In genomic region chr12:57744777-57745484, GRCh38 we compare ENCODE assay signal across 1 cellular context.
TF ChIP-seq lines count a peak whose summit lies in the region.

Gene TSPAN31, plus strand, starts transcription at chr12:57745039. Its CDS starts 116 bp downstream, at chr12:57745155.

TF ChIP-seq in HepG2, 621 proteins besides CTCF, POLR2A, EP300 and RAD21 (continued from another document and continues in another):
- TF ChIP-seq, protein P1, sequence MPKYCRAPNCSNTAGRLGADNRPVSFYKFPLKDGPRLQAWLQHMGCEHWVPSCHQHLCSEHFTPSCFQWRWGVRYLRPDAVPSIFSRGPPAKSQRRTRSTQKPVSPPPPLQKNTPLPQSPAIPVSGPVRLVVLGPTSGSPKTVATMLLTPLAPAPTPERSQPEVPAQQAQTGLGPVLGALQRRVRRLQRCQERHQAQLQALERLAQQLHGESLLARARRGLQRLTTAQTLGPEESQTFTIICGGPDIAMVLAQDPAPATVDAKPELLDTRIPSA (CRISPR knock-in tag; IDR thresholded peaks at IDR 0.05; ENCODE audit: borderline replicate concordance), result no peak
- TF ChIP-seq FOXP4 (CRISPR knock-in tag; IDR thresholded peaks at IDR 0.05) (0 out of 2 replicates have a peak, but pooled peaks have one; percentile 9), ZBTB42 (CRISPR knock-in tag; IDR thresholded peaks at IDR 0.05) (no peak), ZNF564 (CRISPR knock-in tag; IDR thresholded peaks at IDR 0.05) (no peak), SP1 (IDR thresholded peaks at IDR 0.05) (no peak), SP1 (CRISPR knock-in tag; IDR thresholded peaks at IDR 0.05) (no peak; the same call in 1 of the 2 replicates), ZBED4 (CRISPR knock-in tag; IDR thresholded peaks at IDR 0.05; ENCODE audit: borderline replicate concordance) (no peak), ZNF251 (CRISPR knock-in tag; IDR thresholded peaks at IDR 0.05) (no peak), HNF4G (IDR thresholded peaks at IDR 0.05; ENCODE audit: borderline replicate concordance, low read depth, low read length) (no peak), HNF4G (CRISPR knock-in tag; IDR thresholded peaks at IDR 0.05; ENCODE audit: borderline replicate concordance, low read depth) (no peak), ZNF503 (CRISPR knock-in tag; IDR thresholded peaks at IDR 0.05) (no peak), FOXP1 (IDR thresholded peaks at IDR 0.05) (no peak), FOXP1 (CRISPR knock-in tag; IDR thresholded peaks at IDR 0.05) (no peak), ZNF574 (CRISPR knock-in tag; IDR thresholded peaks at IDR 0.05) (peak; percentile 82), GZF1 (CRISPR knock-in tag; IDR thresholded peaks at IDR 0.05) (no peak), PHF21A (CRISPR knock-in tag; IDR thresholded peaks at IDR 0.05) (peak; percentile 78), BCL6 (CRISPR knock-in tag; IDR thresholded peaks at IDR 0.05) (no peak), ZBTB20 (CRISPR knock-in tag; IDR thresholded peaks at IDR 0.05; ENCODE audit: borderline replicate concordance, low read depth) (no peak), ATF7-NPFF (CRISPR knock-in tag; IDR thresholded peaks at IDR 0.05; ENCODE audit: low read depth) (no peak), ZNF441 (CRISPR knock-in tag; IDR thresholded peaks at IDR 0.05; ENCODE audit: borderline replicate concordance) (no peak), HMGXB4 (CRISPR knock-in tag; IDR thresholded peaks at IDR 0.05; ENCODE audit: borderline replicate concordance in 1 of 2, low read depth in 1 of 2) (peak in 1 of 2 experiments; percentile 50; a peak in 2 of 4 replicates), MTF1 (CRISPR knock-in tag; IDR thresholded peaks at IDR 0.05) (no peak), MTA3 (CRISPR knock-in tag; IDR thresholded peaks at IDR 0.05) (no peak), ZNF484 (CRISPR knock-in tag; IDR thresholded peaks at IDR 0.05; ENCODE audit: borderline replicate concordance, low read depth) (no peak), ZNF563 (CRISPR knock-in tag; IDR thresholded peaks at IDR 0.05) (0 out of 2 replicates have a peak, but pooled peaks have one; percentile 32), NFE2L2 (IDR thresholded peaks at IDR 0.05; ENCODE audit: low read length) (no peak), ZNF10 (CRISPR knock-in tag; IDR thresholded peaks at IDR 0.05; ENCODE audit: borderline replicate concordance, low read depth) (no peak)
- TF ChIP-seq, protein P2, sequence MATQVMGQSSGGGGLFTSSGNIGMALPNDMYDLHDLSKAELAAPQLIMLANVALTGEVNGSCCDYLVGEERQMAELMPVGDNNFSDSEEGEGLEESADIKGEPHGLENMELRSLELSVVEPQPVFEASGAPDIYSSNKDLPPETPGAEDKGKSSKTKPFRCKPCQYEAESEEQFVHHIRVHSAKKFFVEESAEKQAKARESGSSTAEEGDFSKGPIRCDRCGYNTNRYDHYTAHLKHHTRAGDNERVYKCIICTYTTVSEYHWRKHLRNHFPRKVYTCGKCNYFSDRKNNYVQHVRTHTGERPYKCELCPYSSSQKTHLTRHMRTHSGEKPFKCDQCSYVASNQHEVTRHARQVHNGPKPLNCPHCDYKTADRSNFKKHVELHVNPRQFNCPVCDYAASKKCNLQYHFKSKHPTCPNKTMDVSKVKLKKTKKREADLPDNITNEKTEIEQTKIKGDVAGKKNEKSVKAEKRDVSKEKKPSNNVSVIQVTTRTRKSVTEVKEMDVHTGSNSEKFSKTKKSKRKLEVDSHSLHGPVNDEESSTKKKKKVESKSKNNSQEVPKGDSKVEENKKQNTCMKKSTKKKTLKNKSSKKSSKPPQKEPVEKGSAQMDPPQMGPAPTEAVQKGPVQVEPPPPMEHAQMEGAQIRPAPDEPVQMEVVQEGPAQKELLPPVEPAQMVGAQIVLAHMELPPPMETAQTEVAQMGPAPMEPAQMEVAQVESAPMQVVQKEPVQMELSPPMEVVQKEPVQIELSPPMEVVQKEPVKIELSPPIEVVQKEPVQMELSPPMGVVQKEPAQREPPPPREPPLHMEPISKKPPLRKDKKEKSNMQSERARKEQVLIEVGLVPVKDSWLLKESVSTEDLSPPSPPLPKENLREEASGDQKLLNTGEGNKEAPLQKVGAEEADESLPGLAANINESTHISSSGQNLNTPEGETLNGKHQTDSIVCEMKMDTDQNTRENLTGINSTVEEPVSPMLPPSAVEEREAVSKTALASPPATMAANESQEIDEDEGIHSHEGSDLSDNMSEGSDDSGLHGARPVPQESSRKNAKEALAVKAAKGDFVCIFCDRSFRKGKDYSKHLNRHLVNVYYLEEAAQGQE (IDR thresholded peaks at IDR 0.05; ENCODE audit: borderline replicate concordance in 1 of 2, low read depth in 1 of 2, low read length in 2 of 2), result peak in 1 of 2 experiments; percentile 44; a peak in 1 of 4 replicates
- TF ChIP-seq, protein P3, sequence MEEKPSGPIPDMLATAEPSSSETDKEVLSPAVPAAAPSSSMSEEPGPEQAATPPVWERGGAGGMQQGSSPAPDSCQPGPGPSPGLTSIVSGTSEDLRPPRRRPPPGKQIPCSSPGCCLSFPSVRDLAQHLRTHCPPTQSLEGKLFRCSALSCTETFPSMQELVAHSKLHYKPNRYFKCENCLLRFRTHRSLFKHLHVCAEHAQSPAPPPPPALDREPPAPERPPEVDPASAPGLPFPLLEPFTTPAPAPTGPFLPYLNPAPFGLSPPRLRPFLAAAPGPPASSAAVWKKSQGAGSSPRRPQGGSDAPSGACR (CRISPR knock-in tag; IDR thresholded peaks at IDR 0.05), result no peak
- TF ChIP-seq, protein P4, sequence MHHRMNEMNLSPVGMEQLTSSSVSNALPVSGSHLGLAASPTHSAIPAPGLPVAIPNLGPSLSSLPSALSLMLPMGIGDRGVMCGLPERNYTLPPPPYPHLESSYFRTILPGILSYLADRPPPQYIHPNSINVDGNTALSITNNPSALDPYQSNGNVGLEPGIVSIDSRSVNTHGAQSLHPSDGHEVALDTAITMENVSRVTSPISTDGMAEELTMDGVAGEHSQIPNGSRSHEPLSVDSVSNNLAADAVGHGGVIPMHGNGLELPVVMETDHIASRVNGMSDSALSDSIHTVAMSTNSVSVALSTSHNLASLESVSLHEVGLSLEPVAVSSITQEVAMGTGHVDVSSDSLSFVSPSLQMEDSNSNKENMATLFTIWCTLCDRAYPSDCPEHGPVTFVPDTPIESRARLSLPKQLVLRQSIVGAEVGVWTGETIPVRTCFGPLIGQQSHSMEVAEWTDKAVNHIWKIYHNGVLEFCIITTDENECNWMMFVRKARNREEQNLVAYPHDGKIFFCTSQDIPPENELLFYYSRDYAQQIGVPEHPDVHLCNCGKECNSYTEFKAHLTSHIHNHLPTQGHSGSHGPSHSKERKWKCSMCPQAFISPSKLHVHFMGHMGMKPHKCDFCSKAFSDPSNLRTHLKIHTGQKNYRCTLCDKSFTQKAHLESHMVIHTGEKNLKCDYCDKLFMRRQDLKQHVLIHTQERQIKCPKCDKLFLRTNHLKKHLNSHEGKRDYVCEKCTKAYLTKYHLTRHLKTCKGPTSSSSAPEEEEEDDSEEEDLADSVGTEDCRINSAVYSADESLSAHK (CRISPR knock-in tag; IDR thresholded peaks at IDR 0.05; ENCODE audit: borderline replicate concordance), result no peak
- TF ChIP-seq, protein P5, sequence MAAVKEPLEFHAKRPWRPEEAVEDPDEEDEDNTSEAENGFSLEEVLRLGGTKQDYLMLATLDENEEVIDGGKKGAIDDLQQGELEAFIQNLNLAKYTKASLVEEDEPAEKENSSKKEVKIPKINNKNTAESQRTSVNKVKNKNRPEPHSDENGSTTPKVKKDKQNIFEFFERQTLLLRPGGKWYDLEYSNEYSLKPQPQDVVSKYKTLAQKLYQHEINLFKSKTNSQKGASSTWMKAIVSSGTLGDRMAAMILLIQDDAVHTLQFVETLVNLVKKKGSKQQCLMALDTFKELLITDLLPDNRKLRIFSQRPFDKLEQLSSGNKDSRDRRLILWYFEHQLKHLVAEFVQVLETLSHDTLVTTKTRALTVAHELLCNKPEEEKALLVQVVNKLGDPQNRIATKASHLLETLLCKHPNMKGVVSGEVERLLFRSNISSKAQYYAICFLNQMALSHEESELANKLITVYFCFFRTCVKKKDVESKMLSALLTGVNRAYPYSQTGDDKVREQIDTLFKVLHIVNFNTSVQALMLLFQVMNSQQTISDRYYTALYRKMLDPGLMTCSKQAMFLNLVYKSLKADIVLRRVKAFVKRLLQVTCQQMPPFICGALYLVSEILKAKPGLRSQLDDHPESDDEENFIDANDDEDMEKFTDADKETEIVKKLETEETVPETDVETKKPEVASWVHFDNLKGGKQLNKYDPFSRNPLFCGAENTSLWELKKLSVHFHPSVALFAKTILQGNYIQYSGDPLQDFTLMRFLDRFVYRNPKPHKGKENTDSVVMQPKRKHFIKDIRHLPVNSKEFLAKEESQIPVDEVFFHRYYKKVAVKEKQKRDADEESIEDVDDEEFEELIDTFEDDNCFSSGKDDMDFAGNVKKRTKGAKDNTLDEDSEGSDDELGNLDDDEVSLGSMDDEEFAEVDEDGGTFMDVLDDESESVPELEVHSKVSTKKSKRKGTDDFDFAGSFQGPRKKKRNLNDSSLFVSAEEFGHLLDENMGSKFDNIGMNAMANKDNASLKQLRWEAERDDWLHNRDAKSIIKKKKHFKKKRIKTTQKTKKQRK (IDR thresholded peaks at IDR 0.05; ENCODE audit: low read length), result no peak
